Comparison of ENCODE assay signal across 12 cellular contexts in genomic region chr6:43376551-43376981, GRCh38. TPM values are rescaled to one million over a fixed set of nuclear protein-coding genes. Genes with fewer than 3 reads are reported as not detected.
DNase-seq lines count a peak whose midpoint lies in the region; ATAC-seq lines count a peak whose summit lies in the region.
"Had no signal": no experiment of that assay in that cellular context is flagged by ENCODE, and none has a peak within 500 bp of the region (broad histone marks: within the 10 kb centered on the region; RNA-seq: fewer than 3 reads in every experiment).

No MANE protein-coding gene starts in this region.

- peak overlapping the region; percentile 22 to 53 for H3K4me3 Mint-ChIP-seq in activated T-cell treated with anti-CD3 and anti-CD28 coated beads, Interleukin-2, amount 50 U/mL, for 72 hours
- H3K4me3 Mint-ChIP-seq in activated naive CD8-positive, alpha-beta T cell treated with anti-CD3 and anti-CD28 coated beads for 36 hours = no peak overlapping the region
- no peak overlapping the region for H3K4me3 Mint-ChIP-seq in stimulated activated memory B cell treated with anti-CD40 and anti-IgM and Interleukin-4, amounts not matched to agents 10 μg/mL and 1 μg/mL and 100 μg/mL, for 72 hours
- H3K4me3 Mint-ChIP-seq: endodermal cell had no signal

- peak; percentile 48 to 60 for DNase-seq in activated T-cell treated with anti-CD3 and anti-CD28 coated beads, Interleukin-2, amount 50 U/mL, for 72 hours
- no peak for DNase-seq in activated T-cell treated with anti-CD3 and anti-CD28 coated beads, Interleukin-2, amount 50 U/mL, for 1 hour
- peak; percentile 47 for DNase-seq in activated naive CD8-positive, alpha-beta T cell treated with anti-CD3 and anti-CD28 coated beads for 36 hours
- DNase-seq in SW480 (ENCODE audit: low spot score) = no peak
- DNase-seq in foreskin melanocyte = no peak
- DNase-seq in SK-N-DZ (ENCODE audit: low spot score) = no peak
- DNase-seq: endodermal cell, HCEC 1CT, NCI-H2029 had no signal

- H3K4me1 Mint-ChIP-seq in activated T-cell treated with anti-CD3 and anti-CD28 coated beads, Interleukin-2, amount 50 U/mL, for 72 hours (ENCODE audit: low read depth) = peaks cover 37% of the 10 kb centered on the region
- H3K4me1 Mint-ChIP-seq in activated naive CD8-positive, alpha-beta T cell treated with anti-CD3 and anti-CD28 coated beads for 36 hours = peaks cover 18% of the 10 kb centered on the region
- H3K4me1 Mint-ChIP-seq in stimulated activated memory B cell treated with anti-CD40 and anti-IgM and Interleukin-4, amounts not matched to agents 10 μg/mL and 1 μg/mL and 100 μg/mL, for 72 hours = peaks cover 40% of the 10 kb centered on the region
- H3K4me1 Mint-ChIP-seq: endodermal cell had no signal

- H3K9me3 Mint-ChIP-seq in activated T-cell treated with anti-CD3 and anti-CD28 coated beads, Interleukin-2, amount 50 U/mL, for 72 hours = no peaks in the 10 kb centered on the region
- no peaks in the 10 kb centered on the region for H3K9me3 Mint-ChIP-seq in activated naive CD8-positive, alpha-beta T cell treated with anti-CD3 and anti-CD28 coated beads for 36 hours
- H3K9me3 Mint-ChIP-seq in stimulated activated memory B cell treated with anti-CD40 and anti-IgM and Interleukin-4, amounts not matched to agents 10 μg/mL and 1 μg/mL and 100 μg/mL, for 72 hours = no peaks in the 10 kb centered on the region
- H3K9me3 Mint-ChIP-seq: endodermal cell had no signal

- ATAC-seq in activated T-cell treated with anti-CD3 and anti-CD28 coated beads, Interleukin-2, amount 50 U/mL, for 72 hours (replicated peaks in 1 of 2) = peak; percentile 91 to 93
- peak; percentile 45 for ATAC-seq in HG02840 (IDR thresholded peaks at IDR 0.05; ENCODE audit: low FRiP score, unreplicated experiment)
- ATAC-seq in stimulated activated memory B cell treated with anti-CD40 and anti-IgM and Interleukin-4, amounts not matched to agents 10 μg/mL and 1 μg/mL and 100 μg/mL, for 72 hours = peak; percentile 77
- ATAC-seq: SK-N-SH treated with all-trans-retinoic acid at 6 μM for 48 hours had no signal

- H3K27ac Mint-ChIP-seq in activated T-cell treated with anti-CD3 and anti-CD28 coated beads, Interleukin-2, amount 50 U/mL, for 72 hours = no peak overlapping the region
- H3K27ac Mint-ChIP-seq in activated naive CD8-positive, alpha-beta T cell treated with anti-CD3 and anti-CD28 coated beads for 36 hours = peak overlapping the region; percentile 46
- H3K27ac Mint-ChIP-seq in stimulated activated memory B cell treated with anti-CD40 and anti-IgM and Interleukin-4, amounts not matched to agents 10 μg/mL and 1 μg/mL and 100 μg/mL, for 72 hours = peak overlapping the region; percentile 50
- H3K27ac Mint-ChIP-seq: endodermal cell had no signal

- no peaks in the 10 kb centered on the region for H3K36me3 Mint-ChIP-seq in activated T-cell treated with anti-CD3 and anti-CD28 coated beads, Interleukin-2, amount 50 U/mL, for 72 hours (ENCODE audit: insufficient read depth in 2 of 2)
- no peaks in the 10 kb centered on the region for H3K36me3 Mint-ChIP-seq in activated naive CD8-positive, alpha-beta T cell treated with anti-CD3 and anti-CD28 coated beads for 36 hours
- no peaks in the 10 kb centered on the region for H3K36me3 Mint-ChIP-seq in stimulated activated memory B cell treated with anti-CD40 and anti-IgM and Interleukin-4, amounts not matched to agents 10 μg/mL and 1 μg/mL and 100 μg/mL, for 72 hours

- H3K27me3 Mint-ChIP-seq in activated T-cell treated with anti-CD3 and anti-CD28 coated beads, Interleukin-2, amount 50 U/mL, for 72 hours (ENCODE audit: low read depth) = peaks cover 10% of the 10 kb centered on the region
- no peaks in the 10 kb centered on the region for H3K27me3 Mint-ChIP-seq in activated naive CD8-positive, alpha-beta T cell treated with anti-CD3 and anti-CD28 coated beads for 36 hours
- H3K27me3 Mint-ChIP-seq in stimulated activated memory B cell treated with anti-CD40 and anti-IgM and Interleukin-4, amounts not matched to agents 10 μg/mL and 1 μg/mL and 100 μg/mL, for 72 hours = peaks cover 18% of the 10 kb centered on the region

RNA-seq across cellular contexts. Expression of gene ZNF318, which starts 7.1 kb away (rescaled TPM):
- 10 to 100 TPM; 14.4 to 14.5 TPM for total RNA-seq in activated T-cell treated with anti-CD3 and anti-CD28 coated beads, Interleukin-2, amount 50 U/mL, for 72 hours
- 10 to 100 TPM in 1 of 2 experiments, 1 to 10 TPM in 1; 10.0 to 10.1 TPM for total RNA-seq in activated naive CD8-positive, alpha-beta T cell treated with anti-CD3 and anti-CD28 coated beads for 36 hours
- polyA plus RNA-seq in SK-N-DZ (2014; cell fraction: cytosol; rRNA removed) = 7.9 and 9.1 TPM in 2 replicates
- 11.6 and 21.6 TPM in 2 replicates for polyA plus RNA-seq in SK-N-DZ (2014; cell fraction: nucleus; rRNA removed)

RNA-seq across cellular contexts. Expression of gene ABCC10, which starts 50.8 kb away (rescaled TPM):
- total RNA-seq in activated T-cell treated with anti-CD3 and anti-CD28 coated beads, Interleukin-2, amount 50 U/mL, for 72 hours = 10 to 100 TPM; 32.8 to 36.4 TPM
- 10 to 100 TPM; 22.9 to 24.3 TPM for total RNA-seq in activated naive CD8-positive, alpha-beta T cell treated with anti-CD3 and anti-CD28 coated beads for 36 hours
- 5.6 and 10.4 TPM in 2 replicates for polyA plus RNA-seq in SK-N-DZ (2014; cell fraction: cytosol; rRNA removed)
- polyA plus RNA-seq in SK-N-DZ (2014; cell fraction: nucleus; rRNA removed) = 20.0 and 34.9 TPM in 2 replicates

Comparison
In these comparisons a context has a peak if more than half of its experiments do, and no peak if none do; other contexts are left out.
1. DNase-seq: peak in activated T-cell treated with anti-CD3 and anti-CD28 coated beads, Interleukin-2, amount 50 U/mL, for 72 hours (2 of 2) and activated naive CD8-positive, alpha-beta T cell treated with anti-CD3 and anti-CD28 coated beads for 36 hours (single experiment); none in activated T-cell treated with anti-CD3 and anti-CD28 coated beads, Interleukin-2, amount 50 U/mL, for 1 hour (single experiment), SW480 (single experiment), foreskin melanocyte (single experiment) and SK-N-DZ (single experiment).
2. H3K4me3 Mint-ChIP-seq: peak in activated T-cell treated with anti-CD3 and anti-CD28 coated beads, Interleukin-2, amount 50 U/mL, for 72 hours (2 of 2); none in activated naive CD8-positive, alpha-beta T cell treated with anti-CD3 and anti-CD28 coated beads for 36 hours (single experiment) and stimulated activated memory B cell treated with anti-CD40 and anti-IgM and Interleukin-4, amounts not matched to agents 10 μg/mL and 1 μg/mL and 100 μg/mL, for 72 hours (single experiment).
3. Peak in every context shown above with its lines, with median percentiles within 50 percentile points of each other: ATAC-seq.